9 cellular contexts compared by ENCODE assay signal in genomic region chr7:119270045-119270464, GRCh38.
A peak's percentile ranks its signal among the peaks of the same experiment; 100 is the strongest.
DNase-seq lines count a peak whose midpoint lies in the region; ATAC-seq and TF ChIP-seq lines count a peak whose summit lies in the region.
"Had no signal": no experiment of that assay in that cellular context is flagged by ENCODE, and none has a peak within 500 bp of the region (broad histone marks: within the 10 kb centered on the region; RNA-seq: fewer than 3 reads in every experiment).

No MANE protein-coding gene starts in this region.

- H3K36me3 ChIP-seq in A673 (ENCODE audit: insufficient read depth, low read length, poor library complexity, severe bottlenecking) (no peaks in the 10 kb centered on the region), GM06990 (ENCODE audit: control insufficient read depth, insufficient read depth, low read length) (no peaks in the 10 kb centered on the region), brain microvascular endothelial cell (replicated peaks) (no peaks in the 10 kb centered on the region), tibial nerve (no peaks in the 10 kb centered on the region)

- no peak for TF ChIP-seq POLR2A in tibial nerve (IDR thresholded peaks at IDR 0.05)

- DNase-seq in A673 (ENCODE audit: low spot score) (peak; percentile 78), GM06990 (ENCODE audit: extremely low read depth, insufficient read length) (peak; percentile 8), GOT3 (lab: John Stamatoyannopoulos, UW) (peak; percentile 5), HuH-7 (ENCODE audit: low spot score) (peak; percentile 20), NK-92 (lab: John Stamatoyannopoulos, UW; ENCODE audit: unreplicated experiment) (peak; percentile 15), brain microvascular endothelial cell (peak; percentile 67), left colon (peak; percentile 10 to 23), tibial nerve (ENCODE audit: low spot score in 2 of 2) (peak in 1 of 2 donors; percentile 18)

- no peak overlapping the region for H3K4me3 ChIP-seq in A673 (ENCODE audit: low read depth, low read length, poor library complexity, severe bottlenecking)
- no peak overlapping the region for H3K4me3 ChIP-seq in GM06990 (replicated peaks; ENCODE audit: low read depth, low read length)
- no peak overlapping the region for H3K4me3 ChIP-seq in brain microvascular endothelial cell (ENCODE audit: low read depth, low read length)
- H3K4me3 ChIP-seq in tibial nerve, result no peak overlapping the region

- TF ChIP-seq EP300 in tibial nerve (IDR thresholded peaks at IDR 0.05), result no peak

- CTCF ChIA-PET in A673 (lab: Charles Lee), result no interaction called here

- in situ Hi-C loops in brain microvascular endothelial cell (cut with HindIII; ENCODE audit: low pct_ligation_motif_present, low sequenced_read_pairs), result no loop called here

- intact Hi-C loops in A673 (cut with micrococcal nuclease; ENCODE audit: unreplicated experiment), result loop anchor here (5.0 to 10.0 kb wide), 3 partner anchors 1002 to 1455 kb away; partner anchors contain the start of gene KCND2
- intact Hi-C loops in left colon (cut with DNase I, micrococcal nuclease), result no loop called here

- TF ChIP-seq CTCF in A673 (conservative IDR thresholded peaks at IDR 0.05; ENCODE audit: low read depth, low read length), result peak; percentile 88
- peak; percentile 89 for TF ChIP-seq CTCF in GM06990 (IDR thresholded peaks at IDR 0.05; ENCODE audit: insufficient read depth, low read length, poor library complexity, severe bottlenecking)
- TF ChIP-seq CTCF in brain microvascular endothelial cell (IDR thresholded peaks at IDR 0.05; ENCODE audit: low read depth, low read length, missing control alignments), result peak; percentile 95
- peak; percentile 24 to 61 (median 51) for TF ChIP-seq CTCF in tibial nerve (IDR thresholded peaks at IDR 0.05)

- POLR2A ChIA-PET in A673 (lab: Charles Lee; ENCODE audit: low non-redundant PET), result no interaction called here

- 20% methylated on average over 7 of the region's 7 CpGs for WGBS in tibial nerve, 2 donors

- BruUV-seq in A673 (replicated peaks; lab: Mats Ljungman, UMichigan), result no TSS peak

- no peaks in the 10 kb centered on the region for H3K27me3 ChIP-seq in A673 (replicated peaks; ENCODE audit: insufficient read depth, low read depth, low read length, poor library complexity)
- no peaks in the 10 kb centered on the region for H3K27me3 ChIP-seq in GM06990 (replicated peaks; ENCODE audit: control insufficient read depth, insufficient read depth, low read length)
- no peaks in the 10 kb centered on the region for H3K27me3 ChIP-seq in brain microvascular endothelial cell (replicated peaks)
- H3K27me3 ChIP-seq in tibial nerve, result no peaks in the 10 kb centered on the region

- no peaks in the 10 kb centered on the region for H3K9me3 ChIP-seq in A673 (ENCODE audit: low read depth, low read length, poor library complexity, severe bottlenecking)
- H3K9me3 ChIP-seq in tibial nerve, result no peaks in the 10 kb centered on the region

- H3K4me1 ChIP-seq in A673 (ENCODE audit: insufficient read depth, low read length, poor library complexity, severe bottlenecking) (no peaks in the 10 kb centered on the region), tibial nerve (no peaks in the 10 kb centered on the region)

- H3K27ac ChIP-seq in A673 (ENCODE audit: low read depth, low read length, poor library complexity, severe bottlenecking) (no peak overlapping the region), brain microvascular endothelial cell (no peak overlapping the region), tibial nerve (no peak overlapping the region)

- ATAC-seq in left colon, result peak; percentile 64
- ATAC-seq: right cardiac atrium had no signal
